Comparison of ENCODE assay signal across 11 cellular contexts in genomic region chr5:158953929-158954534, GRCh38.
DNase-seq lines count a peak whose midpoint lies in the region; ATAC-seq, FAIRE-seq and TF ChIP-seq lines count a peak whose summit lies in the region.
"Had no signal": no experiment of that assay in that cellular context is flagged by ENCODE, and none has a peak within 500 bp of the region (broad histone marks: within the 10 kb centered on the region; RNA-seq: fewer than 3 reads in every experiment).

No MANE protein-coding gene starts in this region.

- no peak for TF ChIP-seq POLR2A in GM12891 (IDR thresholded peaks at IDR 0.05; ENCODE audit: low read depth, low read length)
- no peak for TF ChIP-seq POLR2A in Peyer's patch (IDR thresholded peaks at IDR 0.05)

- TF ChIP-seq CTCF in Peyer's patch (IDR thresholded peaks at IDR 0.05) (no peak), D721Med (IDR thresholded peaks at IDR 0.05; ENCODE audit: insufficient read depth, missing control alignments) (no peak)

- peak overlapping the region in 2 of 4 donors; percentile 13 to 68 for H3K27ac ChIP-seq in Peyer's patch

- H3K4me1 ChIP-seq in Peyer's patch, result peaks cover 0 to 3% (median 0%) of the 10 kb centered on the region in 4 donors

- H3K27me3 ChIP-seq in Peyer's patch, result no peaks in the 10 kb centered on the region

- ATAC-seq in GM19467 (IDR thresholded peaks at IDR 0.05; ENCODE audit: unreplicated experiment) (peak; percentile 73), HG03097 (IDR thresholded peaks at IDR 0.05; ENCODE audit: low FRiP score, unreplicated experiment) (peak; percentile 74)
- ATAC-seq: SK-N-SH treated with all-trans-retinoic acid at 6 μM for 48 hours had no signal

- FAIRE-seq in GM12891 (lab: Jason Lieb, UNC) (peak; percentile 97), D721Med (lab: Jason Lieb, UNC) (no peak)

- H3K36me3 ChIP-seq in Peyer's patch, result no peaks in the 10 kb centered on the region

- DNase-seq in GM12891 (ENCODE audit: insufficient read length, low spot score) (no peak), Peyer's patch (peak in 2 of 3 donors; percentile 73 to 74), SHP77 (lab: John Stamatoyannopoulos, UW) (no peak), NCI-H446 treated with DMSO at 0.1 percent for 48 hours (lab: John Stamatoyannopoulos, UW) (no peak), NCI-H748 (lab: John Stamatoyannopoulos, UW; ENCODE audit: unreplicated experiment) (no peak), D721Med (ENCODE audit: insufficient read length, low spot score) (no peak)
- DNase-seq: activated naive CD4-positive, alpha-beta T cell treated with anti-CD3 and anti-CD28 coated beads, Interleukin-2, amount 10 ng/mL, durations not matched to agents 7 days and 5 days; CD8-positive, alpha-beta memory T cell had no signal

- no peak overlapping the region for H3K4me3 ChIP-seq in Peyer's patch

- no peaks in the 10 kb centered on the region for H3K9me3 ChIP-seq in Peyer's patch

TF ChIP-seq in GM12891, 5 proteins besides CTCF, POLR2A, EP300 and RAD21:
- peak; percentile 66 for TF ChIP-seq POU2F2 (IDR thresholded peaks at IDR 0.05; ENCODE audit: low read depth, low read length)
- TF ChIP-seq TAF1 (IDR thresholded peaks at IDR 0.05; ENCODE audit: low read depth, low read length), result peak; percentile 14; the same call in 1 of the 2 replicates
- peak; percentile 98 for TF ChIP-seq SPI1 (IDR thresholded peaks at IDR 0.05; ENCODE audit: low read depth, low read length)
- no peak for TF ChIP-seq PAX5 (IDR thresholded peaks at IDR 0.05; ENCODE audit: insufficient read depth, low read length, severe bottlenecking)
- no peak; the same call in 1 of the 2 replicates for TF ChIP-seq POLR2AphosphoS5 (IDR thresholded peaks at IDR 0.05; ENCODE audit: low read depth, low read length)

Comparison
In these comparisons a context has a peak if more than half of its experiments do, and no peak if none do; other contexts are left out.
1. DNase-seq: peak in Peyer's patch (2 of 3); none in GM12891 (single experiment), SHP77 (0 of 2), NCI-H446 treated with DMSO at 0.1 percent for 48 hours (single experiment), NCI-H748 (single experiment) and D721Med (single experiment).